ENCODE assay signal across 9 cellular contexts in genomic region chr10:12194752-12195271, GRCh38. TPM values are rescaled to one million over a fixed set of nuclear protein-coding genes. Genes with fewer than 3 reads are reported as not detected.
DNase-seq lines count a peak whose midpoint lies in the region; FAIRE-seq and TF ChIP-seq lines count a peak whose summit lies in the region.
"Had no signal": no experiment of that assay in that cellular context is flagged by ENCODE, and none has a peak within 500 bp of the region (broad histone marks: within the 10 kb centered on the region; RNA-seq: fewer than 3 reads in every experiment).

No MANE protein-coding gene starts in this region.

- peaks cover 36% of the 10 kb centered on the region for H4K20me1 ChIP-seq in astrocyte (ENCODE audit: insufficient read depth, low read length)

- TF ChIP-seq CTCF in astrocyte (IDR thresholded peaks at IDR 0.05; ENCODE audit: insufficient read depth, low read depth, low read length), result no peak
- TF ChIP-seq CTCF in right atrium auricular region (IDR thresholded peaks at IDR 0.05), result no peak
- no peak for TF ChIP-seq CTCF in retinal pigment epithelial cell (conservative IDR thresholded peaks at IDR 0.05; ENCODE audit: low read depth, low read length)

- peak overlapping the region; percentile 98 for H3K27ac Mint-ChIP-seq in astrocyte (ENCODE audit: unreplicated experiment)

- H3K36me3 Mint-ChIP-seq in astrocyte (ENCODE audit: low read depth, unreplicated experiment), result peaks cover 1% of the 10 kb centered on the region

- peak overlapping the region; percentile 95 for H3K4me3 ChIP-seq in astrocyte (ENCODE audit: insufficient read depth, low read depth, low read length)
- H3K4me3 ChIP-seq in right atrium auricular region, result peak overlapping the region; percentile 71 to 75
- H3K4me3 ChIP-seq in retinal pigment epithelial cell (ENCODE audit: low read length), result peak overlapping the region; percentile 98

- H3K4me1 ChIP-seq in astrocyte (ENCODE audit: insufficient read depth, low read length) (peaks cover 8% of the 10 kb centered on the region), right atrium auricular region (peaks cover 0 to 39% of the 10 kb centered on the region in 2 donors)

- H3K27ac ChIP-seq in astrocyte (ENCODE audit: low read depth, low read length) (peak overlapping the region; percentile 91), right atrium auricular region (peak overlapping the region; percentile 90 to 92)

- peak overlapping the region; percentile 91 for H3K4me2 ChIP-seq in astrocyte (ENCODE audit: low read length)

- peak overlapping the region; percentile 93 for H2AFZ ChIP-seq in astrocyte (ENCODE audit: low read depth, low read length)

- H3K4me3 Mint-ChIP-seq in astrocyte (ENCODE audit: unreplicated experiment), result peak overlapping the region; percentile 95

- DNase-seq in GM04504 (ENCODE audit: low read depth), result peak; percentile 10
- peak; percentile 64 for DNase-seq in RKO (ENCODE audit: low spot score)
- peak; percentile 12 for DNase-seq in astrocyte (ENCODE audit: low read depth)
- peak; percentile 65 for DNase-seq in right atrium auricular region (ENCODE audit: low spot score)
- no peak for DNase-seq in retinal pigment epithelial cell (ENCODE audit: low read depth)
- no peak for DNase-seq in NCI-H2029 (lab: John Stamatoyannopoulos, UW)
- DNase-seq in NCI-H1048 (lab: John Stamatoyannopoulos, UW), result no peak
- DNase-seq in cerebellum (ENCODE audit: low spot score), result no peak

- H3K27me3 ChIP-seq in astrocyte (ENCODE audit: insufficient read depth, low read length), result no peaks in the 10 kb centered on the region
- H3K27me3 ChIP-seq in right atrium auricular region, result no peaks in the 10 kb centered on the region

- no peaks in the 10 kb centered on the region for H3K9me3 ChIP-seq in astrocyte (ENCODE audit: insufficient read depth, low read depth, low read length)
- no peaks in the 10 kb centered on the region for H3K9me3 ChIP-seq in right atrium auricular region

- no peaks in the 10 kb centered on the region for H3K9me3 Mint-ChIP-seq in astrocyte (ENCODE audit: unreplicated experiment)

- FAIRE-seq in astrocyte (lab: Jason Lieb, UNC), result no peak
- FAIRE-seq: TTC549 had no signal

- H3K9ac ChIP-seq in astrocyte (ENCODE audit: low read length), result peak overlapping the region; percentile 93

- peaks cover 94% of the 10 kb centered on the region for H3K79me2 ChIP-seq in astrocyte (ENCODE audit: insufficient read depth, low read length)

- H3K4me1 Mint-ChIP-seq in astrocyte (ENCODE audit: low read depth, unreplicated experiment), result peaks cover 15% of the 10 kb centered on the region

- peaks cover 10% of the 10 kb centered on the region for H3K36me3 ChIP-seq in astrocyte (ENCODE audit: insufficient read depth, low read length)
- peaks cover 6% of the 10 kb centered on the region for H3K36me3 ChIP-seq in right atrium auricular region

- no peaks in the 10 kb centered on the region for H3K27me3 Mint-ChIP-seq in astrocyte (ENCODE audit: low read depth, unreplicated experiment)

RNA-seq across cellular contexts. Expression of gene NUDT5, which starts 0.9 kb away (rescaled TPM):
- 84.1 and 85.2 TPM in 2 replicates for total RNA-seq in astrocyte
- total RNA-seq in right atrium auricular region, result 10 to 100 TPM; 10.8 to 12.8 TPM
- total RNA-seq in cerebellum, result 28.7 TPM

RNA-seq across cellular contexts. Expression of gene CDC123, which starts 1.2 kb away (rescaled TPM):
- 107 and 110 TPM in 2 replicates for total RNA-seq in astrocyte
- total RNA-seq in right atrium auricular region, result 10 to 100 TPM; 49.2 to 57.0 TPM
- total RNA-seq in cerebellum, result 69.6 TPM

Comparison
In these comparisons a context has a peak if more than half of its experiments do, and no peak if none do; other contexts are left out.
1. DNase-seq: peak in GM04504 (single experiment), RKO (single experiment), astrocyte (single experiment) and right atrium auricular region (single experiment); none in retinal pigment epithelial cell (single experiment), NCI-H2029 (single experiment), NCI-H1048 (single experiment) and cerebellum (single experiment).
2. Peak in every context shown above with its lines, with median percentiles within 50 percentile points of each other: H3K4me3 ChIP-seq.